In the genomic region with DNA sequence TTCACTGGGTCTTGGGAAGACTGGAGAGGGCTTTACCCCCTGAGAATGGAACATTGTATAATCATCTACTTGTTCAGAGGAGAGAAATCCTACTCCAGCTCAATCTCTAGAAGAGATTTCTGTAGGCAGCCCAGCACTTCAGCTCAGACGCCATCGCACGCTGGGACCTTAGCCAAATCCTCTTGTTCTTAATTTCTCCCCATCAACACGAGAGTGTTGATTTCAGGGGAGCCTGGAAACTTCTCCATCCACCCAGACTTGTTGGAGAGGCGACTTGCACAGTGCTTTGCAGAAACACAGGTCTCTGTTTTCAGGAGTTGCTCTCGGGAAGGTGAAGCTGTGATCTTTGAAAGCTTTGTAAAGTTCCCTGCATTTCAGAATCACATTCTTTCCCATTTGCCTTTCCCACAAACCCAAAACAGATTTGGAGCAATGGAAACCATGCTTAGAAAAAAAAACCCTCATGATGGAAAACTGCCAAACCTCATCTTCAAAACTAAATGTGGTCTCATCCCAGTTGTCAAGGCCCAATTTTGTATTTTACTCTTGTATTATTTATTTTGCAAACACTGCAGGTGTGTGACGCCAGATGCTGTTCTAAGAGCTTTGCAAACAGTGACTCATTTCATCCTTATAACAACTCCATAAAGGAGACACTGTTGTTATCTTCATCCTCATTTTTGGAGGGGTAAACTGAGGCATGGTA, we compare ENCODE assay signal across 8 cellular contexts.
DNase-seq lines count a peak whose midpoint lies in the region; ATAC-seq and TF ChIP-seq lines count a peak whose summit lies in the region.
"Had no signal": no experiment of that assay in that cellular context is flagged by ENCODE, and none has a peak within 500 bp of the region (broad histone marks: within the 10 kb centered on the region; RNA-seq: fewer than 3 reads in every experiment).

No MANE protein-coding gene starts in this region.

- no peaks in the 10 kb centered on the region for H4K20me1 ChIP-seq in smooth muscle cell (ENCODE audit: low read depth)

- ATAC-seq in GM19397 (IDR thresholded peaks at IDR 0.05; ENCODE audit: unreplicated experiment) = no peak
- ATAC-seq in GM18520 (IDR thresholded peaks at IDR 0.05; ENCODE audit: unreplicated experiment) = no peak

- H3K9me3 ChIP-seq in HUES6 (ENCODE audit: control insufficient read depth, insufficient read depth, low read depth, low read length) (no peaks in the 10 kb centered on the region), smooth muscle cell (replicated peaks; ENCODE audit: low read depth) (no peaks in the 10 kb centered on the region)

- H3K27ac ChIP-seq in HUES6 (ENCODE audit: low read depth, low read length) (peak overlapping the region; percentile 48; the same call in 1 of the 2 replicates), smooth muscle cell (ENCODE audit: low read depth) (peak overlapping the region; percentile 96)

- H3K4me3 ChIP-seq in HUES6 (ENCODE audit: low read depth, low read length) (no peak overlapping the region), epithelial cell of esophagus (ENCODE audit: low read length) (no peak overlapping the region), smooth muscle cell (no peak overlapping the region)

- H3K4me1 ChIP-seq in HUES6 (ENCODE audit: control insufficient read depth, insufficient read depth, low read length) = peaks cover 65% of the 10 kb centered on the region
- H3K4me1 ChIP-seq in smooth muscle cell (ENCODE audit: low read depth) = peaks cover 49% of the 10 kb centered on the region

- peaks cover 33% of the 10 kb centered on the region for H3F3A ChIP-seq in smooth muscle cell (ENCODE audit: low read depth)

- H3K4me2 ChIP-seq in smooth muscle cell = peak overlapping the region; percentile 58

- no peaks in the 10 kb centered on the region for H3K79me2 ChIP-seq in smooth muscle cell (ENCODE audit: low read depth)

- H3K27me3 ChIP-seq in HUES6 (ENCODE audit: control insufficient read depth, insufficient read depth, low read length) (no peaks in the 10 kb centered on the region), smooth muscle cell (ENCODE audit: low read depth) (no peaks in the 10 kb centered on the region)

- DNase-seq in NCI-H345 treated with DMSO at 0.1 percent for 48 hours (lab: John Stamatoyannopoulos, UW; ENCODE audit: unreplicated experiment) = peak; percentile 73
- DNase-seq in epithelial cell of esophagus (ENCODE audit: low read depth) = peak; percentile 62
- no peak for DNase-seq in smooth muscle cell (lab: John Stamatoyannopoulos, UW; ENCODE audit: unreplicated experiment)
- no peak for DNase-seq in Ammon's horn (ENCODE audit: low spot score)
- DNase-seq: GDM1 had no signal

- TF ChIP-seq CTCF in epithelial cell of esophagus (IDR thresholded peaks at IDR 0.05; ENCODE audit: insufficient read depth, low read depth, low read length, missing control alignments) = no peak
- no peak for TF ChIP-seq CTCF in smooth muscle cell (IDR thresholded peaks at IDR 0.05; ENCODE audit: borderline replicate concordance, insufficient read depth, poor library complexity, severe bottlenecking)

- 60% methylated on average over 7 of the region's 7 CpGs for WGBS in smooth muscle cell (ENCODE audit: low lambda C conversion rate)

- H3K9ac ChIP-seq in HUES6 (ENCODE audit: low read length) (peak overlapping the region; percentile 69), smooth muscle cell (ENCODE audit: low read depth) (peak overlapping the region; percentile 77)

- H2AFZ ChIP-seq in smooth muscle cell (ENCODE audit: low read depth) = no peak overlapping the region

- H3K36me3 ChIP-seq in HUES6 (ENCODE audit: control insufficient read depth, insufficient read depth, low read length) (no peaks in the 10 kb centered on the region), smooth muscle cell (ENCODE audit: low read depth) (no peaks in the 10 kb centered on the region)

Comparison
In these comparisons a context has a peak if more than half of its experiments do, and no peak if none do; other contexts are left out.
1. DNase-seq: peak in NCI-H345 treated with DMSO at 0.1 percent for 48 hours (single experiment) and epithelial cell of esophagus (single experiment); none in smooth muscle cell (single experiment) and Ammon's horn (single experiment).